Comparison of ENCODE assay signal across 8 cellular contexts in genomic region chr3:94080552-94080951, GRCh38. TPM values are rescaled to one million over a fixed set of nuclear protein-coding genes. Genes with fewer than 3 reads are reported as not detected.
"Had no signal": no experiment of that assay in that cellular context is flagged by ENCODE, and none has a peak within 500 bp of the region (broad histone marks: within the 10 kb centered on the region; RNA-seq: fewer than 3 reads in every experiment).

No MANE protein-coding gene starts in this region.

RNA-seq across cellular contexts. Expression of gene STX19, which starts 52.2 kb away (rescaled TPM):
- total RNA-seq: activated B cell treated with CpG ODN at 0.5 μM for 24 hours; activated CD8-positive, alpha-beta memory T cell treated with anti-CD3 and anti-CD28 coated beads for 36 hours; activated naive CD8-positive, alpha-beta T cell treated with anti-CD3 and anti-CD28 coated beads for 36 hours; activated T-helper 1 cell treated with anti-CD3 and anti-CD28 coated beads, Interleukin-12 subunit alpha, Interleukin-12 subunit beta, Interleukin-2, Interleukin-4 antibody, amounts not matched to agents 30 ng/mL and 10 ng/mL and 1 ng/mL, durations not matched to agents 14 hours and 24 hours and 36 hours; cerebellum; dermis blood vessel endothelial cell; glomerular endothelial cell; thoracic aorta had no signal
